Comparison of ENCODE assay signal across 13 cellular contexts in the genomic region with DNA sequence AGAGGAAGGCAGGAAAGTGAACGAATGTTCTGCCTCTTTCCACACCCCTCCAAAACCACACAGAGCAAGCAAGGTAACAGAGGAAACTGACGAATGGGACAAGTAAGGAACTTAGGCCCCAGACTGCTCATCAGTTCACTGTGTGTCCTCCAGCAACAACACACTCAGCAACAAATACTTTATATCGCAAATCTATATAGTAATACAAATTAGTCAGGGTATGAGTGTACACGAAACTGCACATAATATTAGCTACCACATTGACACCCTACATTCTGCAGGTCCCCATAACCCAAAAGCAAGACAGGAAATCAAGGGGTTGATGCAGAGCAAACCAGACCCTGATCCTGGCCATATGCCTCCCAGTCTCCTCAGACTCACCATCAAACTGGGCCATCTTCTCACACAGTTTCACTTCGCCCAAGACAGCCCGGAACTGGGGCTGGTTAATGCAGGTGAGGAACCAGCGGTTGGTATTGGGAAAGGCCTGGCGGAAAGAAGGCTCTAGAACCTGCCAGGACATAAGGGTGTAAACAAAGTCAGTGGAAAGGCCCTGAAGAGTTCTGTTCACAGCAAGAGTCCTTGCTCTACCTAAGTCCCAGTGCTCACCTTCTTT. TPM values are rescaled to one million over a fixed set of nuclear protein-coding genes. Genes with fewer than 3 reads are reported as not detected.
DNase-seq lines count a peak whose midpoint lies in the region; ATAC-seq and TF ChIP-seq lines count a peak whose summit lies in the region.
"Had no signal": no experiment of that assay in that cellular context is flagged by ENCODE, and none has a peak within 500 bp of the region (broad histone marks: within the 10 kb centered on the region; RNA-seq: fewer than 3 reads in every experiment).

No MANE protein-coding gene starts in this region.

- no peak for ATAC-seq in CD4-positive, CD25-positive, alpha-beta regulatory T cell (ENCODE audit: low read depth in 2 of 2)
- ATAC-seq in GM21381 (IDR thresholded peaks at IDR 0.05; ENCODE audit: unreplicated experiment) (peak; percentile 32), naive B cell (ENCODE audit: low read depth in 2 of 2) (peak in 1 of 2 donors; percentile 78), HG02840 (IDR thresholded peaks at IDR 0.05; ENCODE audit: low FRiP score, unreplicated experiment) (no peak), upper lobe of right lung (no peak)
- ATAC-seq in activated CD8-positive, alpha-beta T cell treated with anti-CD3 and anti-CD28 coated beads for 36 hours: peak; percentile 49
- ATAC-seq: left cardiac atrium, PC-3, sciatic nerve had no signal

- H3K36me3 Mint-ChIP-seq in CD4-positive, CD25-positive, alpha-beta regulatory T cell: peaks cover 42% of the 10 kb centered on the region
- peaks cover 71% of the 10 kb centered on the region for H3K36me3 Mint-ChIP-seq in activated CD8-positive, alpha-beta T cell treated with anti-CD3 and anti-CD28 coated beads for 36 hours (ENCODE audit: low read depth)
- H3K36me3 Mint-ChIP-seq in naive B cell: peaks cover 14 to 32% of the 10 kb centered on the region in 2 donors

- H3K4me1 Mint-ChIP-seq in CD4-positive, CD25-positive, alpha-beta regulatory T cell: peaks cover 15 to 53% (median 38%) of the 10 kb centered on the region in 4 donors
- peaks cover 57% of the 10 kb centered on the region for H3K4me1 Mint-ChIP-seq in activated CD8-positive, alpha-beta T cell treated with anti-CD3 and anti-CD28 coated beads for 36 hours (ENCODE audit: low read depth)
- H3K4me1 Mint-ChIP-seq in naive B cell: peaks cover 15 to 38% (median 35%) of the 10 kb centered on the region in 3 donors

- H3K27ac Mint-ChIP-seq in CD4-positive, CD25-positive, alpha-beta regulatory T cell: peak overlapping the region in 2 of 3 donors; percentile 32 to 75
- peak overlapping the region; percentile 61 for H3K27ac Mint-ChIP-seq in activated CD8-positive, alpha-beta T cell treated with anti-CD3 and anti-CD28 coated beads for 36 hours
- H3K27ac Mint-ChIP-seq in naive B cell: peak overlapping the region; percentile 60 to 90 (median 72)

- no peaks in the 10 kb centered on the region for H3K27me3 ChIP-seq in CD4-positive, CD25-positive, alpha-beta regulatory T cell (ENCODE audit: control insufficient read depth, insufficient read depth, low read length)
- H3K27me3 ChIP-seq in upper lobe of right lung: no peaks in the 10 kb centered on the region
- H3K27me3 ChIP-seq: cardiac muscle cell, heart left ventricle had no signal

- no peaks in the 10 kb centered on the region for H3K9me3 Mint-ChIP-seq in CD4-positive, CD25-positive, alpha-beta regulatory T cell
- H3K9me3 Mint-ChIP-seq in activated CD8-positive, alpha-beta T cell treated with anti-CD3 and anti-CD28 coated beads for 36 hours: no peaks in the 10 kb centered on the region
- H3K9me3 Mint-ChIP-seq in naive B cell: no peaks in the 10 kb centered on the region
- H3K9me3 Mint-ChIP-seq: nephron had no signal

- TF ChIP-seq CTCF in activated CD8-positive, alpha-beta T cell treated with anti-CD3 and anti-CD28 coated beads for 36 hours (IDR thresholded peaks at IDR 0.05): no peak
- no peak for TF ChIP-seq CTCF in upper lobe of right lung (IDR thresholded peaks at IDR 0.05)

- no peak for DNase-seq in CD4-positive, CD25-positive, alpha-beta regulatory T cell
- DNase-seq in activated CD8-positive, alpha-beta T cell treated with anti-CD3 and anti-CD28 coated beads for 36 hours: no peak
- no peak for DNase-seq in naive B cell
- DNase-seq in upper lobe of right lung: no peak
- no peak for DNase-seq in NOMO-1 treated with DMSO at 0.1 percent for 48 hours (lab: John Stamatoyannopoulos, UW; ENCODE audit: unreplicated experiment)
- DNase-seq: heart left ventricle, PC-3 had no signal

- H3K27ac ChIP-seq in CD4-positive, CD25-positive, alpha-beta regulatory T cell (ENCODE audit: insufficient read depth, low read length, poor library complexity, severe bottlenecking): no peak overlapping the region
- no peak overlapping the region for H3K27ac ChIP-seq in upper lobe of right lung
- H3K27ac ChIP-seq: cardiac muscle cell, heart left ventricle had no signal

- H3K9me3 ChIP-seq in CD4-positive, CD25-positive, alpha-beta regulatory T cell (ENCODE audit: control insufficient read depth in 2 of 2, low read length in 2 of 2): no peaks in the 10 kb centered on the region
- no peaks in the 10 kb centered on the region for H3K9me3 ChIP-seq in upper lobe of right lung
- H3K9me3 ChIP-seq: heart left ventricle had no signal

- POLR2A ChIA-PET in activated CD8-positive, alpha-beta T cell treated with anti-CD3 and anti-CD28 coated beads for 36 hours (lab: Charles Lee): interaction anchor here (1.6 to 11.0 kb wide), 2 partner anchors 10 to 24 kb away, joined by 5 to 156 read pairs; partner anchors contain the start of gene TUT1

- CTCF ChIA-PET in activated CD8-positive, alpha-beta T cell treated with anti-CD3 and anti-CD28 coated beads for 36 hours (lab: Charles Lee): interaction anchor here (2.3 to 4.9 kb wide), 2 partner anchors 24 to 142 kb away, joined by 16 to 29 read pairs; no protein-coding TSS in a partner anchor

- peak overlapping the region in 2 of 4 donors; percentile 17 to 64 for H3K4me3 Mint-ChIP-seq in CD4-positive, CD25-positive, alpha-beta regulatory T cell
- H3K4me3 Mint-ChIP-seq in activated CD8-positive, alpha-beta T cell treated with anti-CD3 and anti-CD28 coated beads for 36 hours: no peak overlapping the region
- peak overlapping the region in 5 of 8 donors; percentile 32 to 69 (median 39) for H3K4me3 Mint-ChIP-seq in naive B cell
- H3K4me3 Mint-ChIP-seq: nephron had no signal

- H3K27me3 Mint-ChIP-seq in CD4-positive, CD25-positive, alpha-beta regulatory T cell: no peaks in the 10 kb centered on the region
- H3K27me3 Mint-ChIP-seq in activated CD8-positive, alpha-beta T cell treated with anti-CD3 and anti-CD28 coated beads for 36 hours: no peaks in the 10 kb centered on the region
- H3K27me3 Mint-ChIP-seq in naive B cell: no peaks in the 10 kb centered on the region

- intact Hi-C loops in activated CD8-positive, alpha-beta T cell treated with anti-CD3 and anti-CD28 coated beads for 36 hours (cut with micrococcal nuclease): no loop called here
- intact Hi-C loops in upper lobe of right lung (cut with DNase I): loop anchor here (5.0 kb wide), 1 partner anchor 145 kb away; no protein-coding TSS in a partner anchor

- H3K4me3 ChIP-seq in CD4-positive, CD25-positive, alpha-beta regulatory T cell (ENCODE audit: low read depth, low read length): no peak overlapping the region
- H3K4me3 ChIP-seq in upper lobe of right lung: no peak overlapping the region
- H3K4me3 ChIP-seq: cardiac muscle cell, heart left ventricle had no signal

- peaks cover 74% of the 10 kb centered on the region for H3K36me3 ChIP-seq in CD4-positive, CD25-positive, alpha-beta regulatory T cell (ENCODE audit: control insufficient read depth, insufficient read depth, low read length)
- H3K36me3 ChIP-seq in upper lobe of right lung: peaks cover 95% of the 10 kb centered on the region

- H3K4me1 ChIP-seq in CD4-positive, CD25-positive, alpha-beta regulatory T cell (ENCODE audit: control insufficient read depth, insufficient read depth, low read length, poor library complexity, severe bottlenecking): peaks cover 13% of the 10 kb centered on the region
- H3K4me1 ChIP-seq in upper lobe of right lung: peaks cover 5% of the 10 kb centered on the region

RNA-seq across cellular contexts. Expression of gene EEF1G, which starts 6.6 kb away (rescaled TPM):
- 1,198 TPM for total RNA-seq in CD4-positive, CD25-positive, alpha-beta regulatory T cell
- 1,000 to 10,000 TPM in 3 of 4 donors, 100 to 1,000 TPM in 1; 775 to 1,680 (median 1,413) TPM for polyA plus RNA-seq in CD4-positive, CD25-positive, alpha-beta regulatory T cell
- 1,000 to 10,000 TPM; 1,925 to 1,979 TPM for total RNA-seq in activated CD8-positive, alpha-beta T cell treated with anti-CD3 and anti-CD28 coated beads for 36 hours
- polyA plus RNA-seq in naive B cell (ENCODE audit: low read depth in 6 of 6): 1,000 to 10,000 TPM; 1,313 to 1,862 (median 1,450) TPM
- total RNA-seq in upper lobe of right lung: 847 TPM

RNA-seq across cellular contexts. Expression of gene AHNAK, which starts 20.5 kb away (rescaled TPM):
- 852 TPM for total RNA-seq in CD4-positive, CD25-positive, alpha-beta regulatory T cell
- 10 to 100 TPM; 22.3 to 59.3 (median 39.5) TPM for polyA plus RNA-seq in CD4-positive, CD25-positive, alpha-beta regulatory T cell
- total RNA-seq in activated CD8-positive, alpha-beta T cell treated with anti-CD3 and anti-CD28 coated beads for 36 hours: 10 to 100 TPM; 41.1 to 43.0 TPM
- polyA plus RNA-seq in naive B cell (ENCODE audit: low read depth in 6 of 6): 10 to 100 TPM in 5 of 6 donors, 1 to 10 TPM in 1; 2.0 to 45.3 (median 15.9) TPM
- total RNA-seq in upper lobe of right lung: 819 TPM

RNA-seq across cellular contexts. Expression of gene TUT1, which starts 24.2 kb away (rescaled TPM):
- 22.0 TPM for total RNA-seq in CD4-positive, CD25-positive, alpha-beta regulatory T cell
- polyA plus RNA-seq in CD4-positive, CD25-positive, alpha-beta regulatory T cell: 10 to 100 TPM in 3 of 4 donors, 1 to 10 TPM in 1; 6.5 to 11.9 (median 10.9) TPM
- total RNA-seq in activated CD8-positive, alpha-beta T cell treated with anti-CD3 and anti-CD28 coated beads for 36 hours: 10 to 100 TPM; 34.4 to 38.0 TPM
- 10 to 100 TPM; 12.7 to 20.8 (median 16.2) TPM for polyA plus RNA-seq in naive B cell (ENCODE audit: low read depth in 6 of 6)
- 17.6 TPM for total RNA-seq in upper lobe of right lung

RNA-seq across cellular contexts. Expression of gene MTA2, which starts 34.5 kb away (rescaled TPM):
- total RNA-seq in CD4-positive, CD25-positive, alpha-beta regulatory T cell: 172 TPM
- polyA plus RNA-seq in CD4-positive, CD25-positive, alpha-beta regulatory T cell: 10 to 100 TPM; 30.3 to 38.6 (median 33.9) TPM
- total RNA-seq in activated CD8-positive, alpha-beta T cell treated with anti-CD3 and anti-CD28 coated beads for 36 hours: 100 to 1,000 TPM; 159 to 164 TPM
- 10 to 100 TPM in 5 of 6 donors, 1 to 10 TPM in 1; 3.4 to 27.5 (median 17.8) TPM for polyA plus RNA-seq in naive B cell (ENCODE audit: low read depth in 6 of 6)
- 75.0 TPM for total RNA-seq in upper lobe of right lung

RNA-seq across cellular contexts. Expression of gene EML3, which starts 45.4 kb away (rescaled TPM):
- total RNA-seq in CD4-positive, CD25-positive, alpha-beta regulatory T cell: 165 TPM
- 10 to 100 TPM; 16.1 to 23.2 (median 16.4) TPM for polyA plus RNA-seq in CD4-positive, CD25-positive, alpha-beta regulatory T cell
- total RNA-seq in activated CD8-positive, alpha-beta T cell treated with anti-CD3 and anti-CD28 coated beads for 36 hours: 100 to 1,000 TPM; 115 to 120 TPM
- 10 to 100 TPM in 5 of 6 donors, 1 to 10 TPM in 1; 9.7 to 15.5 (median 12.5) TPM for polyA plus RNA-seq in naive B cell (ENCODE audit: low read depth in 6 of 6)
- total RNA-seq in upper lobe of right lung: 91.1 TPM

Comparison
In these comparisons a context has a peak if more than half of its experiments do, and no peak if none do; other contexts are left out.
1. ATAC-seq: peak in GM21381 (single experiment) and activated CD8-positive, alpha-beta T cell treated with anti-CD3 and anti-CD28 coated beads for 36 hours (single experiment); none in CD4-positive, CD25-positive, alpha-beta regulatory T cell (0 of 2), HG02840 (single experiment) and upper lobe of right lung (single experiment).
2. RNA of gene AHNAK, which starts 20.5 kb away (total RNA-seq): 852 TPM in CD4-positive, CD25-positive, alpha-beta regulatory T cell (single experiment) and 819 TPM in upper lobe of right lung (single experiment); 41.1 to 43.0 TPM in activated CD8-positive, alpha-beta T cell treated with anti-CD3 and anti-CD28 coated beads for 36 hours; every median in the first group is over 10 times any median in the second.
3. Peak in every context shown above with its lines, with median percentiles within 50 percentile points of each other: H3K27ac Mint-ChIP-seq.